ENCODE assay signal across 7 cellular contexts in genomic region chr17:13287226-13287625, GRCh38.
"Had no signal": no experiment of that assay in that cellular context is flagged by ENCODE, and none has a peak within 500 bp of the region (broad histone marks: within the 10 kb centered on the region; RNA-seq: fewer than 3 reads in every experiment).

No MANE protein-coding gene starts in this region.

- H3K36me3 ChIP-seq: HAP-1 had no signal

- H3K4me3 ChIP-seq: GM23338, HAP-1, K562 had no signal

- H3K4me1 ChIP-seq: HAP-1 had no signal

- H3K9me3 ChIP-seq: HAP-1 had no signal

- DNase-seq: H7, HFFc6, IMR-90, KG1 had no signal
